In the genomic region with DNA sequence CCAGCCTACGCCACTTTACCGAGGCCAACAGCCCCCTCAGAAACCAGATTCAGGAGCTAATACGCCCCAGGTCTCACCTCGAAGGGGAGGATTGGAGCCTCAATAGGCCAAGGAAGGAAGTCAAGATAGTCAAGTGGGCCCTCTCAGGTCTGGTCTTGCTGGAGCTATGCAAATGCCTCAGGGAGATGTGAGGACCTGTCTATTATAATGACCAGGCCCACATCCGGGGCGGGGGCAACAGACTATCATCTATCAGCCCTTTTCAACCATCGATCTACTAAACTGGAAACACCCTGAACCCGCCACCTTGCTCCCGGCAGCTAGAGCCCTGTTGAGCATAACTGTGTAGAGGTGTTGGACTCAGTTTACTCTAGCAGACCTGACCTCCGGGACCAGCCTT, we compare ENCODE assay signal across 27 cellular contexts. TPM values are rescaled to one million over a fixed set of nuclear protein-coding genes. Genes with fewer than 3 reads are reported as not detected.
DNase-seq lines count a peak whose midpoint lies in the region; ATAC-seq and TF ChIP-seq lines count a peak whose summit lies in the region.
"Had no signal": no experiment of that assay in that cellular context is flagged by ENCODE, and none has a peak within 500 bp of the region (broad histone marks: within the 10 kb centered on the region; RNA-seq: fewer than 3 reads in every experiment).

No MANE protein-coding gene starts in this region.

- BruUV-seq in A673 (replicated peaks; lab: Mats Ljungman, UMichigan) = no TSS peak

- H3K9me3 Mint-ChIP-seq in mesothelial cell of epicardium = peaks cover 3% of the 10 kb centered on the region
- no peaks in the 10 kb centered on the region for H3K9me3 Mint-ChIP-seq in stimulated activated effector memory CD8-positive, alpha-beta T cell treated with anti-CD3 and anti-CD28 coated beads, Interleukin-12 subunit alpha, Interleukin-12 subunit beta, amount 100 ng/mL, for 72 hours
- H3K9me3 Mint-ChIP-seq: CD8-positive, alpha-beta T cell; HFFc6 had no signal

- no peaks in the 10 kb centered on the region for H3K27me3 ChIP-seq in A673 (replicated peaks; ENCODE audit: insufficient read depth, low read depth, low read length, poor library complexity)
- H3K27me3 ChIP-seq: SJSA1 had no signal

- intact Hi-C loops in A673 (cut with micrococcal nuclease; ENCODE audit: unreplicated experiment) = no loop called here

- ATAC-seq in esophagus mucosa = peak; percentile 76
- no peak for ATAC-seq in stimulated activated effector memory CD8-positive, alpha-beta T cell treated with anti-CD3 and anti-CD28 coated beads, Interleukin-12 subunit alpha, Interleukin-12 subunit beta, amount 100 ng/mL, for 72 hours
- ATAC-seq: CD8-positive, alpha-beta T cell; Right ventricle myocardium inferior had no signal

- H3K27me3 Mint-ChIP-seq in mesothelial cell of epicardium (ENCODE audit: low read depth) = no peaks in the 10 kb centered on the region

- H3K4me3 ChIP-seq in A673 (ENCODE audit: low read depth, low read length, poor library complexity, severe bottlenecking) = no peak overlapping the region
- H3K4me3 ChIP-seq: SJSA1 had no signal

- no peak for TF ChIP-seq CTCF in mesothelial cell of epicardium (IDR thresholded peaks at IDR 0.05; ENCODE audit: unreplicated experiment)
- no peak for TF ChIP-seq CTCF in A673 (conservative IDR thresholded peaks at IDR 0.05; ENCODE audit: low read depth, low read length)

- no peaks in the 10 kb centered on the region for H3K9me3 ChIP-seq in A673 (ENCODE audit: low read depth, low read length, poor library complexity, severe bottlenecking)
- H3K9me3 ChIP-seq: SJSA1 had no signal

- POLR2A ChIA-PET in A673 (lab: Charles Lee; ENCODE audit: low non-redundant PET) = interaction anchor here (0.5 kb wide), 1 partner anchor 425 kb away, joined by 3 read pairs; no protein-coding TSS in a partner anchor

- peak overlapping the region; percentile 32 for H3K27ac Mint-ChIP-seq in mesothelial cell of epicardium
- no peak overlapping the region for H3K27ac Mint-ChIP-seq in stimulated activated effector memory CD8-positive, alpha-beta T cell treated with anti-CD3 and anti-CD28 coated beads, Interleukin-12 subunit alpha, Interleukin-12 subunit beta, amount 100 ng/mL, for 72 hours
- H3K27ac Mint-ChIP-seq: CD8-positive, alpha-beta T cell; HFFc6; IgD-negative memory B cell had no signal

- H3K4me1 Mint-ChIP-seq in mesothelial cell of epicardium = peaks cover 76% of the 10 kb centered on the region
- H3K4me1 Mint-ChIP-seq in stimulated activated effector memory CD8-positive, alpha-beta T cell treated with anti-CD3 and anti-CD28 coated beads, Interleukin-12 subunit alpha, Interleukin-12 subunit beta, amount 100 ng/mL, for 72 hours = peaks cover 4% of the 10 kb centered on the region
- H3K4me1 Mint-ChIP-seq: IgD-negative memory B cell had no signal

- CTCF ChIA-PET in A673 (lab: Charles Lee) = no interaction called here

- DNase-seq in DMS79 treated with DMSO at 0.1 percent for 48 hours (lab: John Stamatoyannopoulos, UW) (peak; percentile 17), DMS79 (lab: John Stamatoyannopoulos, UW) (no peak), mesothelial cell of epicardium (ENCODE audit: low spot score in 2 of 2, unreplicated experiment in 2 of 2) (no peak), cortex of kidney (lab: John Stamatoyannopoulos, UW) (no peak), A673 (ENCODE audit: low spot score) (no peak)
- DNase-seq in stimulated activated CD8-positive, alpha-beta memory T cell treated with anti-CD3 and anti-CD28 coated beads, Interleukin-4, amount 100 ng/mL, for 48 hours = no peak
- DNase-seq in stimulated activated effector memory CD8-positive, alpha-beta T cell treated with anti-CD3 and anti-CD28 coated beads, Interleukin-12 subunit alpha, Interleukin-12 subunit beta, amount 100 ng/mL, for 72 hours (ENCODE audit: low spot score in 2 of 2) = no peak
- DNase-seq: AML-193; C1 segment of cervical spinal cord; Calu3; CD8-positive, alpha-beta T cell; DMS153; GF-D8; H7; HFFc6; MV-4-11; NCI-H1105 treated with DMSO at 0.1 percent for 48 hours; NCI-H1694; NCI-H446; NCI-H526; OCI-M1 had no signal

- no peak overlapping the region for H3K27ac ChIP-seq in A673 (ENCODE audit: low read depth, low read length, poor library complexity, severe bottlenecking)
- H3K27ac ChIP-seq: 22Rv1, SJSA1 had no signal

- peaks cover 2% of the 10 kb centered on the region for H3K36me3 Mint-ChIP-seq in mesothelial cell of epicardium
- H3K36me3 Mint-ChIP-seq in stimulated activated effector memory CD8-positive, alpha-beta T cell treated with anti-CD3 and anti-CD28 coated beads, Interleukin-12 subunit alpha, Interleukin-12 subunit beta, amount 100 ng/mL, for 72 hours = no peaks in the 10 kb centered on the region
- H3K36me3 Mint-ChIP-seq: CD8-positive, alpha-beta T cell; IgD-negative memory B cell had no signal

- H3K4me1 ChIP-seq in A673 (ENCODE audit: insufficient read depth, low read length, poor library complexity, severe bottlenecking) = no peaks in the 10 kb centered on the region

- no peaks in the 10 kb centered on the region for H3K36me3 ChIP-seq in A673 (ENCODE audit: insufficient read depth, low read length, poor library complexity, severe bottlenecking)
- H3K36me3 ChIP-seq: SJSA1 had no signal

- H3K4me3 Mint-ChIP-seq in mesothelial cell of epicardium = no peak overlapping the region
- H3K4me3 Mint-ChIP-seq in stimulated activated effector memory CD8-positive, alpha-beta T cell treated with anti-CD3 and anti-CD28 coated beads, Interleukin-12 subunit alpha, Interleukin-12 subunit beta, amount 100 ng/mL, for 72 hours = no peak overlapping the region
- H3K4me3 Mint-ChIP-seq: CD8-positive, alpha-beta T cell; HFFc6; IgD-negative memory B cell had no signal

RNA-seq across cellular contexts. Expression of gene GSTA3, which starts 12.7 kb away (rescaled TPM):
- not detected for total RNA-seq in esophagus mucosa
- total RNA-seq in mesothelial cell of epicardium = not detected in 3 replicates
- total RNA-seq in A673 (2021) = not detected in 2 replicates
- total RNA-seq: Calu3; CD8-positive, alpha-beta T cell; H7; HFFc6; HT1080; Right ventricle myocardium inferior; SJSA1 had no signal
